ENCODE assay signal across 8 cellular contexts in the genomic region with DNA sequence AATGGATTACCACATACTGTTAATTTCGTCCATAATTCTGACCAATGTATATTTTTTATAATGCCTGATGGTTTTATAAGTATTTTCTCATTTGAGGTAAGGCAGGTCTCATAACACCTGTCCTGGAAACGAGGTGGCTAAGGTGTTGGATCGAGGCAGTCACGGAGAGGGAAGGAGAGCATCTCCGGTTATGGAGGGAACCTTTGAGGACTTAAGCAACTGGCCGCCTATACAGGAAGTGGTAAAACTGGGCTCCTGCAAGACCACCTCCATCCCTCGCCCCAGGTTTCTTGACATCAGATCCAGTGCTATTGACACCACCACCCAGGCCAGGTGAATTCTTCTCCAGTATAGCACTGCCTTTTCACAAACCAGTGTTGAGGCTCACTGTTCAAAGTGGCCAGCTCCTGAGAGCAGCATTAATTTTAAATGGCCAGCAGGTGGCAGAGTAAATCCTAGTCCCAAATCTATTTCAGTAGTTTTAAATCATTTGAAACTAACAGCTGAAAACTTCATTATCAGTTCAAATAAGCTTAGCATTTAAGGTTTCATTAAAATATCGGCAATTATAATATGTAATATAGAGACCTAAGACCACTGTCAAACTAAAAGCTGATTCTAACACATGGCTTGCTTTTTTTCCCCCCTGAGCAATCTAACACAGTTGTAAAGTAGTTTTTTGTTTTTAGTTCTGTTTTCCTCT.
DNase-seq lines count a peak whose midpoint lies in the region; ATAC-seq and TF ChIP-seq lines count a peak whose summit lies in the region.

No MANE protein-coding gene starts in this region.

- DNase-seq in CD14-positive monocyte (ENCODE audit: low spot score) (no peak), NCI-H774 (lab: John Stamatoyannopoulos, UW) (peak; percentile 10), mammary epithelial cell (peak; percentile 25), kidney tubule cell (ENCODE audit: low spot score) (peak; percentile 44), testis (peak; percentile 48)

- dilution Hi-C loops in mammary epithelial cell (cut with HindIII; ENCODE audit: low sequenced_read_pairs) = no loop called here

- TF ChIP-seq POLR2A in testis (IDR thresholded peaks at IDR 0.05) = no peak

- H3K79me2 ChIP-seq in mammary epithelial cell (ENCODE audit: insufficient read depth, low read length) = no peaks in the 10 kb centered on the region

- TF ChIP-seq CTCF in CD14-positive monocyte (IDR thresholded peaks at IDR 0.05) (peak; percentile 73), mammary epithelial cell (conservative IDR thresholded peaks at IDR 0.05 in 1 of 2, IDR thresholded peaks at IDR 0.05 in 1 of 2; ENCODE audit: extremely low read depth in 1 of 2, insufficient read depth in 1 of 2, low read depth in 1 of 2, low read length in 2 of 2) (peak; percentile 58 to 64), testis (IDR thresholded peaks at IDR 0.05) (peak; percentile 43 to 73 (median 73))

- CTCF ChIA-PET in mammary epithelial cell (lab: Charles Lee; ENCODE audit: low non-redundant PET) = interaction anchor here (0.5 to 0.7 kb wide), 5 partner anchors 19 to 284 kb away, joined by 3 to 9 read pairs (median 3); no protein-coding TSS in a partner anchor

- peak overlapping the region in 1 of 7 donors; percentile 23 for H3K27ac Mint-ChIP-seq in CD14-positive monocyte

- no TSS peak for BruUV-seq in mammary epithelial cell (replicated peaks; lab: Mats Ljungman, UMichigan)

- 42% methylated on average over 8 of the region's 8 CpGs for WGBS in mammary epithelial cell (ENCODE audit: low coverage, missing lambda C conversion rate)
- WGBS in testis, 2 donors = 24 to 39% methylated on average over 8 of the region's 8 CpGs

- H3K4me3 ChIP-seq in mammary epithelial cell (replicated peaks in 1 of 3; ENCODE audit: insufficient read depth in 1 of 3, low read depth in 2 of 3, low read length in 3 of 3) (no peak overlapping the region), testis (no peak overlapping the region)

- no peak overlapping the region for H3K9ac ChIP-seq in mammary epithelial cell (ENCODE audit: insufficient read depth, low read length)

- H4K20me1 ChIP-seq in mammary epithelial cell (ENCODE audit: insufficient read depth, low read length) = no peaks in the 10 kb centered on the region

- peaks cover 6 to 7% (median 6%) of the 10 kb centered on the region in 3 donors for H3K27me3 Mint-ChIP-seq in CD14-positive monocyte (ENCODE audit: low read depth in 3 of 3)

- H2AFZ ChIP-seq in mammary epithelial cell (ENCODE audit: low read depth, low read length) = no peak overlapping the region

- H3K36me3 Mint-ChIP-seq in CD14-positive monocyte = no peaks in the 10 kb centered on the region

- no peak overlapping the region for H3K4me3 Mint-ChIP-seq in CD14-positive monocyte

- H3K4me2 ChIP-seq in mammary epithelial cell (ENCODE audit: insufficient read depth, low read depth, low read length) = no peak overlapping the region

- H3K27me3 ChIP-seq in mammary epithelial cell (ENCODE audit: insufficient read depth, low read length) = no peaks in the 10 kb centered on the region
- no peaks in the 10 kb centered on the region for H3K27me3 ChIP-seq in testis

- H3K4me1 ChIP-seq in mammary epithelial cell (ENCODE audit: insufficient read depth, low read length) = no peaks in the 10 kb centered on the region
- peaks cover 6% of the 10 kb centered on the region for H3K4me1 ChIP-seq in testis

- H3K4me1 Mint-ChIP-seq in CD14-positive monocyte = no peaks in the 10 kb centered on the region

- in situ Hi-C loops in mammary epithelial cell (cut with MboI; ENCODE audit: low sequenced_read_pairs in 2 of 2) = loop anchor here (5.0 to 25.0 kb wide), 3 partner anchors 135 to 912 kb away; partner anchors contain the start of gene C14orf39 (in 1 of the 2)

- H3K27ac ChIP-seq in mammary epithelial cell (ENCODE audit: insufficient read depth, low read depth, low read length) (no peak overlapping the region), testis (no peak overlapping the region)

- no peaks in the 10 kb centered on the region for H3K36me3 ChIP-seq in mammary epithelial cell (ENCODE audit: insufficient read depth, low read length)
- H3K36me3 ChIP-seq in testis (ENCODE audit: low read depth, missing control alignments) = no peaks in the 10 kb centered on the region

- H3K9me3 ChIP-seq in mammary epithelial cell (replicated peaks; ENCODE audit: insufficient read depth, low read length) (no peaks in the 10 kb centered on the region), testis (no peaks in the 10 kb centered on the region)

- peak; percentile 74 for ATAC-seq in GM18498 (IDR thresholded peaks at IDR 0.05; ENCODE audit: unreplicated experiment)
- ATAC-seq in HG03460 (IDR thresholded peaks at IDR 0.05; ENCODE audit: unreplicated experiment) = peak; percentile 71
- ATAC-seq in HG02884 (IDR thresholded peaks at IDR 0.05; ENCODE audit: unreplicated experiment) = no peak

- H3K9me3 Mint-ChIP-seq in CD14-positive monocyte = no peaks in the 10 kb centered on the region

- intact Hi-C loops in CD14-positive monocyte (cut with micrococcal nuclease) = loop anchor here (5.0 to 10.0 kb wide), 2 partner anchors 902 to 905 kb away; no protein-coding TSS in a partner anchor
- intact Hi-C loops in mammary epithelial cell (cut with micrococcal nuclease) = loop anchor here (1.0 to 2.0 kb wide), 3 partner anchors 138 to 903 kb away; no protein-coding TSS in a partner anchor
- intact Hi-C loops in testis (cut with DNase I; ENCODE audit: low total_unique reads) = loop anchor here (10.0 kb wide), 1 partner anchor 205 kb away; no protein-coding TSS in a partner anchor
